In genomic region chr6:137804647-137805046, GRCh38 we compare ENCODE assay signal across 18 cellular contexts.
DNase-seq lines count a peak whose midpoint lies in the region; ATAC-seq and TF ChIP-seq lines count a peak whose summit lies in the region.
"Had no signal": no experiment of that assay in that cellular context is flagged by ENCODE, and none has a peak within 500 bp of the region (broad histone marks: within the 10 kb centered on the region; RNA-seq: fewer than 3 reads in every experiment).

No MANE protein-coding gene starts in this region.

- H3K27ac Mint-ChIP-seq in chondrocyte (ENCODE audit: unreplicated experiment) = peak overlapping the region; percentile 67
- no peak overlapping the region for H3K27ac Mint-ChIP-seq in activated CD4-positive, alpha-beta memory T cell treated with anti-CD3 and anti-CD28 coated beads for 36 hours
- H3K27ac Mint-ChIP-seq in glutamatergic neuron (ENCODE audit: unreplicated experiment) = no peak overlapping the region
- H3K27ac Mint-ChIP-seq: type B pancreatic cell had no signal

- H3K36me3 ChIP-seq in liver (ENCODE audit: control insufficient read depth in 4 of 4, insufficient read depth in 3 of 4, low read depth in 1 of 4, low read length in 3 of 4) (no peaks in the 10 kb centered on the region), uterus (no peaks in the 10 kb centered on the region)

- WGBS in liver = 46% methylated on average over 2 of the region's 2 CpGs

- H3K4me1 ChIP-seq in liver (ENCODE audit: control insufficient read depth in 4 of 4, insufficient read depth in 4 of 4, low read length in 3 of 4) (no peaks in the 10 kb centered on the region), uterus (peaks cover 0 to 17% of the 10 kb centered on the region in 2 donors)

- POLR2A ChIA-PET in activated CD4-positive, alpha-beta memory T cell treated with anti-CD3 and anti-CD28 coated beads for 36 hours (lab: Charles Lee) = interaction anchor here (1.1 kb wide), 1 partner anchor 65 kb away, joined by 3 read pairs; no protein-coding TSS in a partner anchor

- no peaks in the 10 kb centered on the region for H3K27me3 Mint-ChIP-seq in chondrocyte (ENCODE audit: low read depth)
- no peaks in the 10 kb centered on the region for H3K27me3 Mint-ChIP-seq in activated CD4-positive, alpha-beta memory T cell treated with anti-CD3 and anti-CD28 coated beads for 36 hours
- H3K27me3 Mint-ChIP-seq in glutamatergic neuron (ENCODE audit: unreplicated experiment) = no peaks in the 10 kb centered on the region
- H3K27me3 Mint-ChIP-seq: type B pancreatic cell had no signal

- H3K27me3 ChIP-seq in liver (ENCODE audit: control insufficient read depth in 4 of 4, insufficient read depth in 4 of 4, low read length in 3 of 4) (no peaks in the 10 kb centered on the region), uterus (no peaks in the 10 kb centered on the region)

- no peak for DNase-seq in Right ventricle myocardium inferior (ENCODE audit: missing footprints)
- DNase-seq in left cardiac atrium = no peak
- DNase-seq in chondrocyte (ENCODE audit: low spot score) = no peak
- DNase-seq in uterus = no peak
- DNase-seq in dermis blood vessel endothelial cell = no peak
- DNase-seq in activated CD4-positive, alpha-beta memory T cell treated with anti-CD3 and anti-CD28 coated beads for 36 hours = no peak
- no peak for DNase-seq in glutamatergic neuron
- DNase-seq: activated CD8-positive, alpha-beta memory T cell treated with anti-CD3 and anti-CD28 coated beads for 24 hours; activated gamma-delta T cell treated with Interleukin-2 at 50 U/mL for 16 hours; cerebellar nuclear complex; DMS153; NCI-H187 treated with DMSO at 0.1 percent for 48 hours; NCI-H524 treated with DMSO at 0.1 percent for 48 hours; SK-N-SH; stimulated activated CD4-positive, alpha-beta T cell treated with anti-CD3 and anti-CD28 coated beads, Interleukin-2, amount 100 ng/mL, for 48 hours; stimulated activated CD8-positive, alpha-beta memory T cell treated with anti-CD3 and anti-CD28 coated beads, Interleukin-4, amount 100 ng/mL, for 48 hours had no signal

- ATAC-seq in Right ventricle myocardium inferior = peak; percentile 28
- no peak for ATAC-seq in left cardiac atrium

- H3K4me1 Mint-ChIP-seq in chondrocyte (ENCODE audit: low read depth) (peaks cover 27% of the 10 kb centered on the region), glutamatergic neuron (ENCODE audit: low read depth, unreplicated experiment) (no peaks in the 10 kb centered on the region)
- peaks cover 57% of the 10 kb centered on the region for H3K4me1 Mint-ChIP-seq in activated CD4-positive, alpha-beta memory T cell treated with anti-CD3 and anti-CD28 coated beads for 36 hours (ENCODE audit: low read depth)

- peaks cover 2% of the 10 kb centered on the region for H3K9me3 Mint-ChIP-seq in chondrocyte (ENCODE audit: low read depth)
- peaks cover 2% of the 10 kb centered on the region for H3K9me3 Mint-ChIP-seq in activated CD4-positive, alpha-beta memory T cell treated with anti-CD3 and anti-CD28 coated beads for 36 hours
- H3K9me3 Mint-ChIP-seq in glutamatergic neuron (ENCODE audit: unreplicated experiment) = no peaks in the 10 kb centered on the region
- H3K9me3 Mint-ChIP-seq: type B pancreatic cell had no signal

- no peak for TF ChIP-seq POLR2A in uterus (IDR thresholded peaks at IDR 0.05)

- no peak overlapping the region for H3K27ac ChIP-seq in liver (ENCODE audit: low read depth in 1 of 2, low read length in 2 of 2)
- H3K27ac ChIP-seq in uterus = peak overlapping the region; percentile 80 to 88

- TF ChIP-seq RAD21 in liver (IDR thresholded peaks at IDR 0.05) = no peak

- CTCF ChIA-PET in activated CD4-positive, alpha-beta memory T cell treated with anti-CD3 and anti-CD28 coated beads for 36 hours (lab: Charles Lee) = interaction anchor here (1.2 to 2.6 kb wide), 2 partner anchors 63 to 171 kb away, joined by 3 to 9 read pairs; partner anchors contain the start of gene TNFAIP3

- no peaks in the 10 kb centered on the region for H3K9me3 ChIP-seq in liver (ENCODE audit: control insufficient read depth in 4 of 4, low read length in 3 of 4)
- no peaks in the 10 kb centered on the region for H3K9me3 ChIP-seq in uterus
- H3K9me3 ChIP-seq: SK-N-SH had no signal

- H3K36me3 Mint-ChIP-seq in chondrocyte (ENCODE audit: low read depth) = no peaks in the 10 kb centered on the region
- peaks cover 5% of the 10 kb centered on the region for H3K36me3 Mint-ChIP-seq in activated CD4-positive, alpha-beta memory T cell treated with anti-CD3 and anti-CD28 coated beads for 36 hours
- H3K36me3 Mint-ChIP-seq in glutamatergic neuron (ENCODE audit: unreplicated experiment) = no peaks in the 10 kb centered on the region
- H3K36me3 Mint-ChIP-seq: type B pancreatic cell had no signal

- H3K4me3 Mint-ChIP-seq in chondrocyte (ENCODE audit: unreplicated experiment) = no peak overlapping the region
- no peak overlapping the region for H3K4me3 Mint-ChIP-seq in activated CD4-positive, alpha-beta memory T cell treated with anti-CD3 and anti-CD28 coated beads for 36 hours
- no peak overlapping the region for H3K4me3 Mint-ChIP-seq in glutamatergic neuron (ENCODE audit: unreplicated experiment)
- H3K4me3 Mint-ChIP-seq: type B pancreatic cell had no signal

- TF ChIP-seq CTCF in chondrocyte (IDR thresholded peaks at IDR 0.05) (no peak), liver (IDR thresholded peaks at IDR 0.05; ENCODE audit: low read depth, low read length, missing input control) (no peak), uterus (IDR thresholded peaks at IDR 0.05) (no peak), glutamatergic neuron (IDR thresholded peaks at IDR 0.05; ENCODE audit: partially characterized antibody, unreplicated experiment) (no peak)

- H3K9ac ChIP-seq in liver (ENCODE audit: low read depth in 1 of 2, low read length in 2 of 2) = no peak overlapping the region
- H3K9ac ChIP-seq: SK-N-SH had no signal

- intact Hi-C loops in Right ventricle myocardium inferior (cut with DNase I) = loop anchor here (5.0 kb wide), 2 partner anchors 63 to 143 kb away; partner anchors contain the start of gene TNFAIP3
- intact Hi-C loops in left cardiac atrium (cut with DNase I) = no loop called here
- intact Hi-C loops in uterus (cut with DNase I; ENCODE audit: low total_unique reads) = loop anchor here (10.0 kb wide), 1 partner anchor 60 kb away; the partner anchor contains the start of gene TNFAIP3
- intact Hi-C loops in activated CD4-positive, alpha-beta memory T cell treated with anti-CD3 and anti-CD28 coated beads for 36 hours (cut with micrococcal nuclease) = no loop called here

- H3K4me3 ChIP-seq in liver (ENCODE audit: low read depth in 1 of 3, low read length in 3 of 3) (no peak overlapping the region), uterus (no peak overlapping the region)

TF ChIP-seq in liver, 16 proteins besides CTCF, POLR2A, EP300 and RAD21:
- TF ChIP-seq JUND (IDR thresholded peaks at IDR 0.05) (no peak), ATF3 (IDR thresholded peaks at IDR 0.05) (no peak), HNF4A (conservative IDR thresholded peaks at IDR 0.05) (no peak), SP1 (IDR thresholded peaks at IDR 0.05) (peak; percentile 39), TAF1 (conservative IDR thresholded peaks at IDR 0.05) (no peak), REST (IDR thresholded peaks at IDR 0.05) (no peak), RXRA (IDR thresholded peaks at IDR 0.05) (no peak), ZBTB33 (IDR thresholded peaks at IDR 0.05) (no peak), FOXA1 (IDR thresholded peaks at IDR 0.05) (no peak), EGR1 (IDR thresholded peaks at IDR 0.05; ENCODE audit: low read depth in 2 of 2) (no peak), FOXA2 (IDR thresholded peaks at IDR 0.05) (no peak), NR2F2 (IDR thresholded peaks at IDR 0.05) (peak; percentile 86), YY1 (IDR thresholded peaks at IDR 0.05) (no peak)

Comparison
In these comparisons a context has a peak if more than half of its experiments do, and no peak if none do; other contexts are left out.
1. intact Hi-C loops: an anchor here in Right ventricle myocardium inferior (5.0 kb wide) and uterus (10.0 kb wide); none called in left cardiac atrium and activated CD4-positive, alpha-beta memory T cell treated with anti-CD3 and anti-CD28 coated beads for 36 hours.
2. H3K27ac ChIP-seq: peak in uterus (2 of 2); none in liver (0 of 2).